1 cellular context compared by ENCODE assay signal in the genomic region with DNA sequence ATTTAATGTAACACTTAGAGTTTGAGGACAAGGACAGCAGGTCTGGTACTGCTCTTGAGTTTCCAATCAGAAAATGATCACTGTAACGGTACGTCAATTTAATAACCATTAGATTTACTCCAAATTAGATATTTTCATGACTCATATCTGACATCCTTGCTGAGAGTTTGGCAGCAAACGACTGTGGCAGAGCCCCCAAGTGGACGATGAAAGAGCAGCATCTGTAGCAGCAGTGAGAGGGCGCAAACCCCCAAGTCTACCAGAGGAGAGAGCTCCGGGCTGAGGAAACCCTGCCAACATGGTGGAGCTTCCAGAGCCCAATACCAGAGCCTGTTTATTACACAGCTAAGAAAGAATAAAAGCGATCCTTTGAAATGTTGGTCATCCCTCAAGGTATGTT.
TF ChIP-seq lines count a peak whose summit lies in the region.

No MANE protein-coding gene starts in this region.

TF ChIP-seq in GM23338, 12 proteins besides CTCF, POLR2A, EP300 and RAD21 (continued from another document):
- TF ChIP-seq STAT1 (IDR thresholded peaks at IDR 0.05; ENCODE audit: unreplicated experiment) (no peak), CREB1 (CRISPR knock-in tag; IDR thresholded peaks at IDR 0.05; ENCODE audit: low read depth) (no peak), REST (IDR thresholded peaks at IDR 0.05; ENCODE audit: unreplicated experiment) (no peak)
- TF ChIP-seq, protein P1, sequence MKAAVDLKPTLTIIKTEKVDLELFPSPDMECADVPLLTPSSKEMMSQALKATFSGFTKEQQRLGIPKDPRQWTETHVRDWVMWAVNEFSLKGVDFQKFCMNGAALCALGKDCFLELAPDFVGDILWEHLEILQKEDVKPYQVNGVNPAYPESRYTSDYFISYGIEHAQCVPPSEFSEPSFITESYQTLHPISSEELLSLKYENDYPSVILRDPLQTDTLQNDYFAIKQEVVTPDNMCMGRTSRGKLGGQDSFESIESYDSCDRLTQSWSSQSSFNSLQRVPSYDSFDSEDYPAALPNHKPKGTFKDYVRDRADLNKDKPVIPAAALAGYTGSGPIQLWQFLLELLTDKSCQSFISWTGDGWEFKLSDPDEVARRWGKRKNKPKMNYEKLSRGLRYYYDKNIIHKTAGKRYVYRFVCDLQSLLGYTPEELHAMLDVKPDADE (IDR thresholded peaks at IDR 0.05) = no peak
TF ChIP-seq in GM23338: peak in this region for 0.
